ENCODE assay signal across 8 cellular contexts in genomic region chr3:44058022-44058867, GRCh38.
A peak's percentile ranks its signal among the peaks of the same experiment; 100 is the strongest.
DNase-seq lines count a peak whose midpoint lies in the region; ATAC-seq and TF ChIP-seq lines count a peak whose summit lies in the region.

No MANE protein-coding gene starts in this region.

- TF ChIP-seq EP300 in SK-N-SH (IDR thresholded peaks at IDR 0.05; ENCODE audit: borderline replicate concordance in 1 of 2, low read depth in 1 of 2, low read length in 1 of 2): no peak

- CTCF ChIA-PET in SK-N-SH (lab: Yijun Ruan, JAX): no interaction called here
- CTCF ChIA-PET in HEK293T (lab: Yijun Ruan, JAX): no interaction called here

- no peaks in the 10 kb centered on the region for H3K9me2 ChIP-seq in SK-N-SH

- peaks cover 3% of the 10 kb centered on the region; the same call in 1 of the 2 replicates for H3K79me2 ChIP-seq in SK-N-SH (ENCODE audit: insufficient read depth)

- no peak overlapping the region for H3K4me3 ChIP-seq in SK-N-SH (ENCODE audit: low read depth in 2 of 2, low read length in 1 of 2)
- H3K4me3 ChIP-seq in choroid plexus epithelial cell (ENCODE audit: low read depth, low read length): no peak overlapping the region

- H3K4me2 ChIP-seq in SK-N-SH: peak overlapping the region; percentile 5; the same call in 1 of the 2 replicates

- POLR2A ChIA-PET in SK-N-SH (lab: Yijun Ruan, JAX): no interaction called here
- POLR2A ChIA-PET in HEK293T (lab: Yijun Ruan, JAX): no interaction called here

- H3K36me3 ChIP-seq in SK-N-SH (replicated peaks in 1 of 2; ENCODE audit: control insufficient read depth in 1 of 2, insufficient read depth in 2 of 2, low read length in 1 of 2): peaks cover 0 to 4% of the 10 kb centered on the region in 2 experiments

- WGBS in SK-N-SH (ENCODE audit: low lambda C conversion rate): 64% methylated on average over 11 of the region's 15 CpGs

- peaks cover 12% of the 10 kb centered on the region; the same call in 1 of the 2 replicates for H4K20me1 ChIP-seq in SK-N-SH (ENCODE audit: insufficient read depth)

- TF ChIP-seq CTCF in SK-N-SH (IDR thresholded peaks at IDR 0.05) (no peak), choroid plexus epithelial cell (conservative IDR thresholded peaks at IDR 0.05; ENCODE audit: low read depth, low read length) (no peak)

- no peaks in the 10 kb centered on the region for H3F3A ChIP-seq in SK-N-SH (replicated peaks; ENCODE audit: insufficient read depth)

- no peak for TF ChIP-seq RAD21 in SK-N-SH (IDR thresholded peaks at IDR 0.05; ENCODE audit: low read length)

- peak; percentile 92 for ATAC-seq in GM18909 (IDR thresholded peaks at IDR 0.05; ENCODE audit: poor library complexity, unreplicated experiment)
- ATAC-seq in HG03025 (IDR thresholded peaks at IDR 0.05; ENCODE audit: low FRiP score, unreplicated experiment): peak; percentile 95

- H3K9ac ChIP-seq in SK-N-SH: no peak overlapping the region

- no peak overlapping the region for H2AFZ ChIP-seq in SK-N-SH (ENCODE audit: low read depth)

- H3K9me3 ChIP-seq in SK-N-SH: no peaks in the 10 kb centered on the region

- H3K4me1 ChIP-seq in SK-N-SH (ENCODE audit: control insufficient read depth in 1 of 2, insufficient read depth in 2 of 2, low read depth in 1 of 2, low read length in 1 of 2): peaks cover 6 to 18% of the 10 kb centered on the region in 2 experiments; a peak in 2 of 4 replicates

- no peaks in the 10 kb centered on the region for H3K27me3 ChIP-seq in SK-N-SH (ENCODE audit: insufficient read depth)

- peak; percentile 79 for DNase-seq in AG08395 (ENCODE audit: low spot score)
- DNase-seq in SK-N-SH: no peak
- DNase-seq in choroid plexus epithelial cell (ENCODE audit: low read depth): peak; percentile 62
- DNase-seq in stimulated activated CD4-positive, alpha-beta T cell treated with anti-CD3 and anti-CD28 coated beads, Interleukin-1b, Interleukin-23, amount 100 ng/mL, for 48 hours: peak; percentile 32
- no peak for DNase-seq in GF-D8 (lab: John Stamatoyannopoulos, UW)
- DNase-seq in HEK293T (ENCODE audit: extremely low spot score): no peak

- no peak overlapping the region for H3K27ac ChIP-seq in SK-N-SH (ENCODE audit: low read depth in 2 of 2, low read length in 1 of 2)

TF ChIP-seq in SK-N-SH, 30 proteins besides CTCF, POLR2A, EP300 and RAD21 (continues in another document):
- TF ChIP-seq CHD2 (IDR thresholded peaks at IDR 0.05; ENCODE audit: low read length, partially characterized antibody) (no peak), FOXJ3 (CRISPR knock-in tag; IDR thresholded peaks at IDR 0.05) (no peak), POLR2AphosphoS5 (IDR thresholded peaks at IDR 0.05; ENCODE audit: low read depth, low read length) (no peak), RFX5 (IDR thresholded peaks at IDR 0.05; ENCODE audit: low read length) (no peak), MEF2A (IDR thresholded peaks at IDR 0.05; ENCODE audit: borderline replicate concordance, low read depth) (no peak), YY1 (IDR thresholded peaks at IDR 0.05; ENCODE audit: low read depth) (no peak), MAX (IDR thresholded peaks at IDR 0.05; ENCODE audit: low read depth) (no peak), MXI1 (IDR thresholded peaks at IDR 0.05; ENCODE audit: low read depth, low read length) (no peak), TEAD4 (IDR thresholded peaks at IDR 0.05; ENCODE audit: borderline replicate concordance, insufficient read depth) (no peak), GABPA (IDR thresholded peaks at IDR 0.05; ENCODE audit: low read depth) (no peak), TAF1 (IDR thresholded peaks at IDR 0.05; ENCODE audit: borderline replicate concordance, low read depth, low read length) (no peak), SMC3 (IDR thresholded peaks at IDR 0.05; ENCODE audit: low read depth, low read length) (no peak), JUND (IDR thresholded peaks at IDR 0.05) (peak; percentile 39; the same call in 1 of the 2 replicates), PBX3 (IDR thresholded peaks at IDR 0.05) (no peak), NFIC (IDR thresholded peaks at IDR 0.05; ENCODE audit: borderline replicate concordance) (peak; percentile 20; the same call in 1 of the 2 replicates), TCF12 (IDR thresholded peaks at IDR 0.05) (no peak; the same call in 1 of the 2 replicates), FOXM1 (IDR thresholded peaks at IDR 0.05; ENCODE audit: low read depth) (no peak)

TF ChIP-seq in HEK293T, 16 proteins besides CTCF, POLR2A, EP300 and RAD21:
- TF ChIP-seq ZNF384 (IDR thresholded peaks at IDR 0.05) (no peak), CTBP1 (IDR thresholded peaks at IDR 0.05; ENCODE audit: borderline replicate concordance) (no peak), HDGF (IDR thresholded peaks at IDR 0.05; ENCODE audit: borderline replicate concordance) (no peak), ARNT (IDR thresholded peaks at IDR 0.05) (no peak), LEF1 (IDR thresholded peaks at IDR 0.05; ENCODE audit: borderline replicate concordance) (no peak), BHLHE40 (IDR thresholded peaks at IDR 0.05; ENCODE audit: borderline replicate concordance) (no peak), FOXA1 (IDR thresholded peaks at IDR 0.05) (no peak), TARDBP (IDR thresholded peaks at IDR 0.05) (no peak), SUZ12 (IDR thresholded peaks at IDR 0.05) (no peak), L3MBTL2 (conservative IDR thresholded peaks at IDR 0.05) (no peak), FOXM1 (IDR thresholded peaks at IDR 0.05; ENCODE audit: borderline replicate concordance) (no peak), NFRKB (IDR thresholded peaks at IDR 0.05) (no peak), SP1 (IDR thresholded peaks at IDR 0.05) (no peak), ELF4 (IDR thresholded peaks at IDR 0.05) (no peak), FOXK2 (IDR thresholded peaks at IDR 0.05) (no peak), PKNOX1 (IDR thresholded peaks at IDR 0.05) (no peak)

Comparison
In these comparisons a context has a peak if more than half of its experiments do, and no peak if none do; other contexts are left out.
1. DNase-seq: peak in AG08395 (single experiment), choroid plexus epithelial cell (single experiment) and stimulated activated CD4-positive, alpha-beta T cell treated with anti-CD3 and anti-CD28 coated beads, Interleukin-1b, Interleukin-23, amount 100 ng/mL, for 48 hours (single experiment); none in SK-N-SH (single experiment), GF-D8 (single experiment) and HEK293T (single experiment).